In genomic region chr7:90244909-90245841, GRCh38 we compare ENCODE assay signal across 8 cellular contexts. TPM values are rescaled to one million over a fixed set of nuclear protein-coding genes. Genes with fewer than 3 reads are reported as not detected.
DNase-seq lines count a peak whose midpoint lies in the region; ATAC-seq and TF ChIP-seq lines count a peak whose summit lies in the region.

Gene CFAP69 (plus strand): TSS chr7:90245174. CDS start chr7:90245425, 251 bp downstream.

- CTCF ChIA-PET in AG04450 (lab: Charles Lee): interaction anchor here (0.7 to 1.6 kb wide), 5 partner anchors 34 to 183 kb away, joined by 3 to 6 read pairs (median 4); partner anchors contain the start of genes STEAP1 and STEAP2

- no peaks in the 10 kb centered on the region; the same call in 1 of the 2 replicates for H3K9me3 ChIP-seq in AG04450 (ENCODE audit: control insufficient read depth, insufficient read depth, low read length)

- POLR2A ChIA-PET in AG04450 (lab: Yijun Ruan, JAX): no interaction called here

- no peak within 1 kb of the TSS for H3K27ac ChIP-seq in AG04450 (ENCODE audit: low read depth, low read length)

- H3K27me3 ChIP-seq in AG04450 (ENCODE audit: control insufficient read depth, insufficient read depth, low read length): no peaks in the 10 kb centered on the region
- H3K27me3 ChIP-seq in kidney epithelial cell (ENCODE audit: control insufficient read depth, insufficient read depth, low read length): no peaks in the 10 kb centered on the region

- TF ChIP-seq CTCF in AG04450 (IDR thresholded peaks at IDR 0.05; ENCODE audit: low read depth, low read length) (peak; percentile 42; the same call in 1 of the 2 replicates), kidney epithelial cell (IDR thresholded peaks at IDR 0.05; ENCODE audit: insufficient read depth, low read length, poor library complexity, severe bottlenecking) (peak; percentile 25)

- DNase-seq in AG04450 (ENCODE audit: low read depth, low spot score) (peak; percentile 50), NCI-H2227 (lab: John Stamatoyannopoulos, UW; ENCODE audit: unreplicated experiment) (peak; percentile 91), cerebellar cortex (ENCODE audit: low spot score) (peak; percentile 88), kidney epithelial cell (ENCODE audit: low read depth) (peak; percentile 32)
- DNase-seq in activated CD4-positive, CD25-positive, alpha-beta regulatory T cell treated with anti-CD3 and anti-CD28 coated beads, Interleukin-2, amount 50 U/mL, for 72 hours: peak; percentile 81
- peak; percentile 71 to 81 for DNase-seq in stimulated activated CD4-positive, alpha-beta T cell treated with anti-CD3 and anti-CD28 coated beads, Interleukin-15, amount 100 ng/mL, for 1 hour (ENCODE audit: low read depth in 1 of 2, low spot score in 1 of 2)

- no peaks in the 10 kb centered on the region for H3K36me3 ChIP-seq in kidney epithelial cell (ENCODE audit: control insufficient read depth, insufficient read depth, low read length)

- H3K4me3 ChIP-seq in AG04450 (ENCODE audit: low read depth, low read length): peak within 1 kb of the TSS; percentile 90
- H3K4me3 ChIP-seq in kidney epithelial cell (ENCODE audit: low read depth, low read length): peak within 1 kb of the TSS; percentile 91

- ATAC-seq in GM18873 (IDR thresholded peaks at IDR 0.05; ENCODE audit: low FRiP score, unreplicated experiment) (peak; percentile 92), HG03103 (IDR thresholded peaks at IDR 0.05; ENCODE audit: low read depth, unreplicated experiment) (peak; percentile 91)

RNA-seq across cellular contexts. Expression of gene CFAP69, which starts in this region (rescaled TPM):
- 2.0 and 2.4 TPM in 2 replicates for polyA plus RNA-seq in AG04450 (2011; rRNA removed)
- 1.5 and 2.1 TPM in 2 replicates for polyA minus RNA-seq in AG04450 (2011; rRNA and poly(A)+ RNA removed)
- total RNA-seq in kidney epithelial cell: 1.9 and 3.6 TPM in 2 replicates

Comparison
In these comparisons a context has a peak if more than half of its experiments do, and no peak if none do; other contexts are left out.
1. DNase-seq: peak in every context shown above with its lines; median percentile 91 in NCI-H2227; 88 in cerebellar cortex; 81 in activated CD4-positive, CD25-positive, alpha-beta regulatory T cell treated with anti-CD3 and anti-CD28 coated beads, Interleukin-2, amount 50 U/mL, for 72 hours; 76 in stimulated activated CD4-positive, alpha-beta T cell treated with anti-CD3 and anti-CD28 coated beads, Interleukin-15, amount 100 ng/mL, for 1 hour; 50 in AG04450; 32 in kidney epithelial cell.